1 cellular context compared by ENCODE assay signal in genomic region chr13:40115456-40115855, GRCh38.
TF ChIP-seq lines count a peak whose summit lies in the region.

No MANE protein-coding gene starts in this region.

TF ChIP-seq in HepG2, 621 proteins besides CTCF, POLR2A, EP300 and RAD21 (continued from another document):
- TF ChIP-seq, protein P1, sequence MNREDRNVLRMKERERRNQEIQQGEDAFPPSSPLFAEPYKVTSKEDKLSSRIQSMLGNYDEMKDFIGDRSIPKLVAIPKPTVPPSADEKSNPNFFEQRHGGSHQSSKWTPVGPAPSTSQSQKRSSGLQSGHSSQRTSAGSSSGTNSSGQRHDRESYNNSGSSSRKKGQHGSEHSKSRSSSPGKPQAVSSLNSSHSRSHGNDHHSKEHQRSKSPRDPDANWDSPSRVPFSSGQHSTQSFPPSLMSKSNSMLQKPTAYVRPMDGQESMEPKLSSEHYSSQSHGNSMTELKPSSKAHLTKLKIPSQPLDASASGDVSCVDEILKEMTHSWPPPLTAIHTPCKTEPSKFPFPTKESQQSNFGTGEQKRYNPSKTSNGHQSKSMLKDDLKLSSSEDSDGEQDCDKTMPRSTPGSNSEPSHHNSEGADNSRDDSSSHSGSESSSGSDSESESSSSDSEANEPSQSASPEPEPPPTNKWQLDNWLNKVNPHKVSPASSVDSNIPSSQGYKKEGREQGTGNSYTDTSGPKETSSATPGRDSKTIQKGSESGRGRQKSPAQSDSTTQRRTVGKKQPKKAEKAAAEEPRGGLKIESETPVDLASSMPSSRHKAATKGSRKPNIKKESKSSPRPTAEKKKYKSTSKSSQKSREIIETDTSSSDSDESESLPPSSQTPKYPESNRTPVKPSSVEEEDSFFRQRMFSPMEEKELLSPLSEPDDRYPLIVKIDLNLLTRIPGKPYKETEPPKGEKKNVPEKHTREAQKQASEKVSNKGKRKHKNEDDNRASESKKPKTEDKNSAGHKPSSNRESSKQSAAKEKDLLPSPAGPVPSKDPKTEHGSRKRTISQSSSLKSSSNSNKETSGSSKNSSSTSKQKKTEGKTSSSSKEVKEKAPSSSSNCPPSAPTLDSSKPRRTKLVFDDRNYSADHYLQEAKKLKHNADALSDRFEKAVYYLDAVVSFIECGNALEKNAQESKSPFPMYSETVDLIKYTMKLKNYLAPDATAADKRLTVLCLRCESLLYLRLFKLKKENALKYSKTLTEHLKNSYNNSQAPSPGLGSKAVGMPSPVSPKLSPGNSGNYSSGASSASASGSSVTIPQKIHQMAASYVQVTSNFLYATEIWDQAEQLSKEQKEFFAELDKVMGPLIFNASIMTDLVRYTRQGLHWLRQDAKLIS (CRISPR knock-in tag; IDR thresholded peaks at IDR 0.05) = no peak
- TF ChIP-seq ZNF264 (CRISPR knock-in tag; IDR thresholded peaks at IDR 0.05) (no peak), NR2C2 (CRISPR knock-in tag; IDR thresholded peaks at IDR 0.05; ENCODE audit: borderline replicate concordance) (no peak), ZFP62 (CRISPR knock-in tag; IDR thresholded peaks at IDR 0.05) (no peak), ELF4 (CRISPR knock-in tag; IDR thresholded peaks at IDR 0.05; ENCODE audit: borderline replicate concordance) (no peak), SMAD3 (CRISPR knock-in tag; IDR thresholded peaks at IDR 0.05) (no peak), CREBL2 (CRISPR knock-in tag; IDR thresholded peaks at IDR 0.05; ENCODE audit: borderline replicate concordance) (no peak), PCBP2 (optimal IDR thresholded peaks at IDR 0.05; ENCODE audit: low read depth, low read length, poor library complexity, severe bottlenecking) (no peak), TBL1XR1 (IDR thresholded peaks at IDR 0.05; ENCODE audit: borderline replicate concordance, low read length, partially characterized antibody) (no peak), ZNF256 (CRISPR knock-in tag; conservative IDR thresholded peaks at IDR 0.05) (no peak), HNF1A (IDR thresholded peaks at IDR 0.05; ENCODE audit: low read depth) (no peak), HNF1A (CRISPR knock-in tag; IDR thresholded peaks at IDR 0.05; ENCODE audit: borderline replicate concordance) (no peak), MAZ (IDR thresholded peaks at IDR 0.05; ENCODE audit: borderline replicate concordance, low read depth, low read length) (no peak), MAZ (CRISPR knock-in tag; IDR thresholded peaks at IDR 0.05; ENCODE audit: low read depth) (no peak)
